ENCODE assay signal across 8 cellular contexts in the genomic region with DNA sequence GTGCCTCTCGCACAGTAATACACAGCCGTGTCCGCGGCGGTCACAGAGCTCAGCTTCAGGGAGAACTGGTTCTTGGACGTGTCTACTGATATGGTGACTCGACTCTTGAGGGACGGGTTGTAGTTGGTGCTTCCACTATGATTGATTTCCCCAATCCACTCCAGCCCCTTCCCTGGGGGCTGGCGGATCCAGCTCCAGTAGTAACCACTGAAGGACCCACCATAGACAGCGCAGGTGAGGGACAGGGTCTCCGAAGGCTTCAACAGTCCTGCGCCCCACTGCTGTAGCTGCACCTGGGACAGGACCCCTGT.
DNase-seq lines count a peak whose midpoint lies in the region; ATAC-seq, FAIRE-seq and TF ChIP-seq lines count a peak whose summit lies in the region.
"Not testable (repeated sequence)": the region's sequence is repeated elsewhere in the genome, so short reads cannot be mapped to it uniquely, and the experiment has no call there.

No MANE protein-coding gene starts in this region.

- not testable (repeated sequence) for TF ChIP-seq CTCF in GM06990 (IDR thresholded peaks at IDR 0.05; ENCODE audit: insufficient read depth, low read length, poor library complexity, severe bottlenecking); MM.1S (IDR thresholded peaks at IDR 0.05; ENCODE audit: low read length); HepG2 (CRISPR knock-in tag; IDR thresholded peaks at IDR 0.05)

- H3K4me1 Mint-ChIP-seq in T-helper 1 cell treated with Interleukin-12 subunit alpha and Interleukin-12 subunit beta and Interleukin-4 antibody, amounts not matched to agents 30 μg/mL and 1 μg/mL, for 36 hours (ENCODE audit: low read depth) = peaks cover 30% of the 10 kb centered on the region
- H3K4me1 Mint-ChIP-seq in activated CD8-positive, alpha-beta T cell treated with anti-CD3 and anti-CD28 coated beads, Interleukin-2, amount 10 ng/mL, durations not matched to agents 7 days and 5 days (ENCODE audit: low read depth) = peaks cover 30% of the 10 kb centered on the region
- peaks cover 14% of the 10 kb centered on the region for H3K4me1 Mint-ChIP-seq in stimulated activated memory B cell treated with anti-CD40 and anti-IgM and Interleukin-4, amounts not matched to agents 10 μg/mL and 1 μg/mL and 100 μg/mL, for 72 hours

- not testable (repeated sequence) for H3K27me3 Mint-ChIP-seq in T-helper 1 cell treated with Interleukin-12 subunit alpha and Interleukin-12 subunit beta and Interleukin-4 antibody, amounts not matched to agents 30 μg/mL and 1 μg/mL, for 36 hours (ENCODE audit: low read depth); stimulated activated memory B cell treated with anti-CD40 and anti-IgM and Interleukin-4, amounts not matched to agents 10 μg/mL and 1 μg/mL and 100 μg/mL, for 72 hours
- peaks cover 16% of the 10 kb centered on the region for H3K27me3 Mint-ChIP-seq in activated CD8-positive, alpha-beta T cell treated with anti-CD3 and anti-CD28 coated beads, Interleukin-2, amount 10 ng/mL, durations not matched to agents 7 days and 5 days (ENCODE audit: low read depth)

- H2AFZ ChIP-seq in MM.1S (ENCODE audit: low read length) = peak overlapping the region; percentile 65; the same call in 1 of the 2 replicates
- not testable (repeated sequence) for H2AFZ ChIP-seq in HepG2 (ENCODE audit: low read length)

- CTCF ChIA-PET in activated CD8-positive, alpha-beta T cell treated with anti-CD3 and anti-CD28 coated beads, Interleukin-2, amount 10 ng/mL, durations not matched to agents 7 days and 5 days (lab: Charles Lee) = interaction anchor here (0.5 to 5.7 kb wide), 21 partner anchors 10 to 372 kb away, joined by 3 to 68 read pairs (median 5); no protein-coding TSS in a partner anchor
- CTCF ChIA-PET in HepG2 (lab: Yijun Ruan, JAX; ENCODE audit: low intra/inter-chr PET ratio, low total read pairs) = not testable (repeated sequence)

- in situ Hi-C loops in HepG2 (cut with HindIII; ENCODE audit: extremely low pct_ligation_motif_present, low pct_unique_long_range_greater_than_20kb) = not testable (repeated sequence)

- H3K36me3 Mint-ChIP-seq in T-helper 1 cell treated with Interleukin-12 subunit alpha and Interleukin-12 subunit beta and Interleukin-4 antibody, amounts not matched to agents 30 μg/mL and 1 μg/mL, for 36 hours (ENCODE audit: low read depth); activated CD8-positive, alpha-beta T cell treated with anti-CD3 and anti-CD28 coated beads, Interleukin-2, amount 10 ng/mL, durations not matched to agents 7 days and 5 days (ENCODE audit: low read depth); activated naive CD4-positive, alpha-beta T cell treated with anti-CD3 and anti-CD28 coated beads, Interleukin-2, amount 50 U/mL, for 72 hours; stimulated activated memory B cell treated with anti-CD40 and anti-IgM and Interleukin-4, amounts not matched to agents 10 μg/mL and 1 μg/mL and 100 μg/mL, for 72 hours: not testable (repeated sequence)

- not testable (repeated sequence) for H3K9me3 Mint-ChIP-seq in T-helper 1 cell treated with Interleukin-12 subunit alpha and Interleukin-12 subunit beta and Interleukin-4 antibody, amounts not matched to agents 30 μg/mL and 1 μg/mL, for 36 hours; activated CD8-positive, alpha-beta T cell treated with anti-CD3 and anti-CD28 coated beads, Interleukin-2, amount 10 ng/mL, durations not matched to agents 7 days and 5 days (ENCODE audit: insufficient read depth); activated naive CD4-positive, alpha-beta T cell treated with anti-CD3 and anti-CD28 coated beads, Interleukin-2, amount 50 U/mL, for 72 hours; stimulated activated memory B cell treated with anti-CD40 and anti-IgM and Interleukin-4, amounts not matched to agents 10 μg/mL and 1 μg/mL and 100 μg/mL, for 72 hours

- TF ChIP-seq EP300 in HepG2 (IDR thresholded peaks at IDR 0.05; ENCODE audit: low read depth in 2 of 2, low read length in 2 of 2); HepG2 (CRISPR knock-in tag; IDR thresholded peaks at IDR 0.05; ENCODE audit: borderline replicate concordance): not testable (repeated sequence)

- not testable (repeated sequence) for H3K36me3 ChIP-seq in BLaER1 treated with 17β-estradiol and CSF1 and Interleukin-3, amounts not matched to agents 10 nM and 100 nM; GM06990 (ENCODE audit: control insufficient read depth, insufficient read depth, low read length); MM.1S (replicated peaks; ENCODE audit: insufficient read depth, low read length); HepG2 (replicated peaks in 1 of 2; ENCODE audit: control insufficient read depth in 1 of 2, insufficient read depth in 2 of 2, low read length in 2 of 2)

- POLR2A ChIA-PET in activated CD8-positive, alpha-beta T cell treated with anti-CD3 and anti-CD28 coated beads, Interleukin-2, amount 10 ng/mL, durations not matched to agents 7 days and 5 days (lab: Charles Lee); HepG2 (lab: Yijun Ruan, JAX): not testable (repeated sequence)

- not testable (repeated sequence) for FAIRE-seq in HepG2 (lab: Jason Lieb, UNC)

- DNase-seq in GM06990 (ENCODE audit: extremely low read depth, insufficient read length); MM.1S; activated CD8-positive, alpha-beta T cell treated with anti-CD3 and anti-CD28 coated beads, Interleukin-2, amount 10 ng/mL, durations not matched to agents 7 days and 5 days; activated naive CD4-positive, alpha-beta T cell treated with anti-CD3 and anti-CD28 coated beads, Interleukin-2, amount 50 U/mL, for 72 hours (ENCODE audit: low spot score in 2 of 2); HepG2 (ENCODE audit: low spot score): not testable (repeated sequence)

- H3K4me3 ChIP-seq in BLaER1 treated with 17β-estradiol and CSF1 and Interleukin-3, amounts not matched to agents 10 nM and 100 nM = peak overlapping the region in 5 of 10 experiments; percentile 23 to 41 (median 37); a peak in 6 of 20 replicates
- H3K4me3 ChIP-seq in GM06990 (replicated peaks; ENCODE audit: low read depth, low read length) = peak overlapping the region; percentile 45
- peak overlapping the region; percentile 50 for H3K4me3 ChIP-seq in MM.1S (ENCODE audit: low read length)
- not testable (repeated sequence) for H3K4me3 ChIP-seq in HepG2 (replicated peaks in 1 of 3; ENCODE audit: insufficient read depth in 1 of 3, low read depth in 2 of 3, low read length in 3 of 3)

- H3K9me2 ChIP-seq in MM.1S (replicated peaks; ENCODE audit: insufficient read depth, low read length) = not testable (repeated sequence)

- WGBS in HepG2 (ENCODE audit: low lambda C conversion rate) = 0% methylated on average over 12 of the region's 12 CpGs

- not testable (repeated sequence) for TF ChIP-seq RAD21 in HepG2 (CRISPR knock-in tag; IDR thresholded peaks at IDR 0.05)

- H3K27me3 ChIP-seq in BLaER1 treated with 17β-estradiol and CSF1 and Interleukin-3, amounts not matched to agents 10 nM and 100 nM; GM06990 (replicated peaks; ENCODE audit: control insufficient read depth, insufficient read depth, low read length); MM.1S (replicated peaks; ENCODE audit: insufficient read depth, low read length); HepG2 (ENCODE audit: control insufficient read depth in 1 of 2, insufficient read depth in 2 of 2, low read length in 2 of 2): not testable (repeated sequence)

- H3K79me2 ChIP-seq in MM.1S (ENCODE audit: low read length); HepG2 (ENCODE audit: insufficient read depth, low read length): not testable (repeated sequence)

- peaks cover 12 to 49% (median 18%) of the 10 kb centered on the region in 10 experiments for H3K4me1 ChIP-seq in BLaER1 treated with 17β-estradiol and CSF1 and Interleukin-3, amounts not matched to agents 10 nM and 100 nM
- 0 out of 2 replicates have a peak, but pooled peaks cover 11% of the 10 kb centered on the region for H3K4me1 ChIP-seq in MM.1S (ENCODE audit: low read length)
- not testable (repeated sequence) for H3K4me1 ChIP-seq in HepG2 (ENCODE audit: insufficient read depth, low read length)

- H3K4me2 ChIP-seq in BLaER1 treated with 17β-estradiol and CSF1 and Interleukin-3, amounts not matched to agents 10 nM and 100 nM = peak overlapping the region; percentile 66 to 82 (median 75)
- peak overlapping the region; percentile 73; the same call in 1 of the 2 replicates for H3K4me2 ChIP-seq in MM.1S (ENCODE audit: low read depth, low read length)
- not testable (repeated sequence) for H3K4me2 ChIP-seq in HepG2 (ENCODE audit: low read depth, low read length)

- not testable (repeated sequence) for H3F3A ChIP-seq in MM.1S (ENCODE audit: insufficient read depth, low read length)

- not testable (repeated sequence) for BruUV-seq in HepG2 (replicated peaks; lab: Mats Ljungman, UMichigan)

- not testable (repeated sequence) for TF ChIP-seq POLR2A in HepG2 (IDR thresholded peaks at IDR 0.05; ENCODE audit: insufficient read depth in 1 of 2, low read depth in 2 of 2, low read length in 2 of 2)

- peak overlapping the region in 6 of 11 experiments; percentile 8 to 54 (median 34); a peak in 5 of 22 replicates for H3K27ac ChIP-seq in BLaER1 treated with 17β-estradiol and CSF1 and Interleukin-3, amounts not matched to agents 10 nM and 100 nM
- H3K27ac ChIP-seq in MM.1S (ENCODE audit: low read length) = peak overlapping the region; percentile 42; the same call in 1 of the 2 replicates
- H3K27ac ChIP-seq in HepG2 (ENCODE audit: extremely low read length, insufficient read depth, low read length) = not testable (repeated sequence)

- not testable (repeated sequence) for H3K9me3 ChIP-seq in BLaER1 treated with 17β-estradiol and CSF1 and Interleukin-3, amounts not matched to agents 10 nM and 100 nM (replicated peaks in 1 of 11); MM.1S (replicated peaks; ENCODE audit: insufficient read depth, low read length); HepG2 (ENCODE audit: low read length)

- H4K20me1 ChIP-seq in BLaER1 treated with 17β-estradiol and CSF1 and Interleukin-3, amounts not matched to agents 10 nM and 100 nM; MM.1S (ENCODE audit: insufficient read depth, low read length); HepG2 (ENCODE audit: insufficient read depth, low read length): not testable (repeated sequence)

- H3K27ac Mint-ChIP-seq in T-helper 1 cell treated with Interleukin-12 subunit alpha and Interleukin-12 subunit beta and Interleukin-4 antibody, amounts not matched to agents 30 μg/mL and 1 μg/mL, for 36 hours = peak overlapping the region; percentile 57
- H3K27ac Mint-ChIP-seq in activated CD8-positive, alpha-beta T cell treated with anti-CD3 and anti-CD28 coated beads, Interleukin-2, amount 10 ng/mL, durations not matched to agents 7 days and 5 days = peak overlapping the region; percentile 26
- peak overlapping the region in 1 of 2 donors; percentile 35 for H3K27ac Mint-ChIP-seq in activated naive CD4-positive, alpha-beta T cell treated with anti-CD3 and anti-CD28 coated beads, Interleukin-2, amount 50 U/mL, for 72 hours
- H3K27ac Mint-ChIP-seq in stimulated activated memory B cell treated with anti-CD40 and anti-IgM and Interleukin-4, amounts not matched to agents 10 μg/mL and 1 μg/mL and 100 μg/mL, for 72 hours = peak overlapping the region; percentile 51

- H3K9ac ChIP-seq in BLaER1 treated with 17β-estradiol and CSF1 and Interleukin-3, amounts not matched to agents 10 nM and 100 nM = peak overlapping the region in 4 of 11 experiments; percentile 6 to 59 (median 23); a peak in 4 of 22 replicates
- H3K9ac ChIP-seq in MM.1S (ENCODE audit: low read length); HepG2 (ENCODE audit: insufficient read depth, low read depth, low read length): not testable (repeated sequence)

- peak overlapping the region; percentile 28 for H3K4me3 Mint-ChIP-seq in T-helper 1 cell treated with Interleukin-12 subunit alpha and Interleukin-12 subunit beta and Interleukin-4 antibody, amounts not matched to agents 30 μg/mL and 1 μg/mL, for 36 hours
- not testable (repeated sequence) for H3K4me3 Mint-ChIP-seq in activated CD8-positive, alpha-beta T cell treated with anti-CD3 and anti-CD28 coated beads, Interleukin-2, amount 10 ng/mL, durations not matched to agents 7 days and 5 days
- peak overlapping the region; percentile 58 for H3K4me3 Mint-ChIP-seq in stimulated activated memory B cell treated with anti-CD40 and anti-IgM and Interleukin-4, amounts not matched to agents 10 μg/mL and 1 μg/mL and 100 μg/mL, for 72 hours

- ATAC-seq in activated CD8-positive, alpha-beta T cell treated with anti-CD3 and anti-CD28 coated beads, Interleukin-2, amount 10 ng/mL, durations not matched to agents 7 days and 5 days; HepG2; stimulated activated memory B cell treated with anti-CD40 and anti-IgM and Interleukin-4, amounts not matched to agents 10 μg/mL and 1 μg/mL and 100 μg/mL, for 72 hours: not testable (repeated sequence)
- peak; percentile 3 to 4 for ATAC-seq in activated naive CD4-positive, alpha-beta T cell treated with anti-CD3 and anti-CD28 coated beads, Interleukin-2, amount 50 U/mL, for 72 hours

- intact Hi-C loops in HepG2 (cut with micrococcal nuclease; ENCODE audit: unreplicated experiment) = not testable (repeated sequence)
